8 cellular contexts compared by ENCODE assay signal in genomic region chr10:63520463-63521388, GRCh38. TPM values are rescaled to one million over a fixed set of nuclear protein-coding genes. Genes with fewer than 3 reads are reported as not detected.
DNase-seq lines count a peak whose midpoint lies in the region; ATAC-seq and TF ChIP-seq lines count a peak whose summit lies in the region.

No MANE protein-coding gene starts in this region.

- H3K27ac ChIP-seq in ectodermal cell (ENCODE audit: insufficient read depth, low read depth, low read length, poor library complexity, severe bottlenecking): peak overlapping the region; percentile 76

- H3K27me3 ChIP-seq in ectodermal cell (ENCODE audit: control insufficient read depth, insufficient read depth, low read length, poor library complexity, severe bottlenecking): no peaks in the 10 kb centered on the region

- no peaks in the 10 kb centered on the region for H3K36me3 ChIP-seq in ectodermal cell (ENCODE audit: control insufficient read depth, insufficient read depth, low read length)

- H3K4me1 Mint-ChIP-seq in activated CD4-positive, alpha-beta T cell treated with anti-CD3 and anti-CD28 coated beads, Interleukin-2, amount 10 ng/mL, durations not matched to agents 24 days and 14 days: peaks cover 54% of the 10 kb centered on the region
- peaks cover 31% of the 10 kb centered on the region for H3K4me1 Mint-ChIP-seq in memory B cell

- H3K27me3 Mint-ChIP-seq in activated CD4-positive, alpha-beta T cell treated with anti-CD3 and anti-CD28 coated beads, Interleukin-2, amount 10 ng/mL, durations not matched to agents 24 days and 14 days: no peaks in the 10 kb centered on the region
- H3K27me3 Mint-ChIP-seq in memory B cell: no peaks in the 10 kb centered on the region

- in situ Hi-C loops in ACHN (cut with HindIII; ENCODE audit: low pct_ligation_motif_present, low pct_unique_long_range_greater_than_20kb, low sequenced_read_pairs): no loop called here

- TF ChIP-seq POLR2A in GM18505 (IDR thresholded peaks at IDR 0.05; ENCODE audit: borderline replicate concordance, extremely low read depth, insufficient read depth, insufficient read length): peak; percentile 49

- peaks cover 22% of the 10 kb centered on the region for H3K36me3 Mint-ChIP-seq in activated CD4-positive, alpha-beta T cell treated with anti-CD3 and anti-CD28 coated beads, Interleukin-2, amount 10 ng/mL, durations not matched to agents 24 days and 14 days (ENCODE audit: low read depth)
- H3K36me3 Mint-ChIP-seq in memory B cell: no peaks in the 10 kb centered on the region

- WGBS in ectodermal cell, 2 experiments: 6% methylated on average over 45 to 46 of the region's 46 CpGs

- intact Hi-C loops in activated CD4-positive, alpha-beta T cell treated with anti-CD3 and anti-CD28 coated beads, Interleukin-2, amount 10 ng/mL, durations not matched to agents 24 days and 14 days (cut with micrococcal nuclease): loop anchor here (1.0 to 5.0 kb wide), 3 partner anchors 251 to 348 kb away; no protein-coding TSS in a partner anchor

- H3K4me1 ChIP-seq in ectodermal cell (ENCODE audit: control insufficient read depth, insufficient read depth, low read length): peaks cover 7% of the 10 kb centered on the region

- DNase-seq in ACHN (peak; percentile 79), NCI-H226 (peak; percentile 58), memory B cell (ENCODE audit: low spot score in 2 of 2) (peak in 1 of 2 donors; percentile 43)
- peak; percentile 86 for DNase-seq in activated CD4-positive, alpha-beta T cell treated with anti-CD3 and anti-CD28 coated beads, Interleukin-2, amount 10 ng/mL, durations not matched to agents 24 days and 14 days
- peak; percentile 4 for DNase-seq in stimulated activated CD8-positive, alpha-beta memory T cell treated with anti-CD3 and anti-CD28 coated beads, Interleukin-7, amount 100 ng/mL, for 24 hours (ENCODE audit: low read depth)

- peak overlapping the region; percentile 92 for H3K27ac Mint-ChIP-seq in activated CD4-positive, alpha-beta T cell treated with anti-CD3 and anti-CD28 coated beads, Interleukin-2, amount 10 ng/mL, durations not matched to agents 24 days and 14 days
- peak overlapping the region; percentile 89 for H3K27ac Mint-ChIP-seq in memory B cell

- peak overlapping the region; percentile 62 for H3K4me3 ChIP-seq in ectodermal cell (ENCODE audit: insufficient read depth, low read depth, low read length)

- no peaks in the 10 kb centered on the region for H3K9me3 ChIP-seq in ectodermal cell (ENCODE audit: control insufficient read depth, low read length)

- peaks cover 4% of the 10 kb centered on the region for H3K9me3 Mint-ChIP-seq in activated CD4-positive, alpha-beta T cell treated with anti-CD3 and anti-CD28 coated beads, Interleukin-2, amount 10 ng/mL, durations not matched to agents 24 days and 14 days
- H3K9me3 Mint-ChIP-seq in memory B cell: no peaks in the 10 kb centered on the region

- peak; percentile 64 for ATAC-seq in GM18505 (IDR thresholded peaks at IDR 0.05; ENCODE audit: unreplicated experiment)
- peak; percentile 55 for ATAC-seq in HG02884 (IDR thresholded peaks at IDR 0.05; ENCODE audit: unreplicated experiment)
- ATAC-seq in memory B cell (ENCODE audit: low read depth): peak; percentile 73

- peak overlapping the region; percentile 91 for H3K4me3 Mint-ChIP-seq in activated CD4-positive, alpha-beta T cell treated with anti-CD3 and anti-CD28 coated beads, Interleukin-2, amount 10 ng/mL, durations not matched to agents 24 days and 14 days
- H3K4me3 Mint-ChIP-seq in memory B cell: peak overlapping the region; percentile 84

RNA-seq across cellular contexts. Expression of gene REEP3, which starts 0.5 kb away (rescaled TPM):
- total RNA-seq in activated CD4-positive, alpha-beta T cell treated with anti-CD3 and anti-CD28 coated beads, Interleukin-2, amount 10 ng/mL, durations not matched to agents 24 days and 14 days: 22.5 and 23.6 TPM in 2 replicates
- 23.8 TPM for polyA plus RNA-seq in ectodermal cell (2013, experiment 1 of 4)
- 26.3 TPM for polyA plus RNA-seq in ectodermal cell (2013, experiment 2 of 4)
- 23.7 TPM for polyA plus RNA-seq in ectodermal cell (2013, experiment 3 of 4)
- 27.0 TPM for polyA plus RNA-seq in ectodermal cell (2013, experiment 4 of 4)

RNA-seq across cellular contexts. Expression of gene JMJD1C, which starts 54.9 kb away (rescaled TPM):
- total RNA-seq in activated CD4-positive, alpha-beta T cell treated with anti-CD3 and anti-CD28 coated beads, Interleukin-2, amount 10 ng/mL, durations not matched to agents 24 days and 14 days: 41.7 and 42.0 TPM in 2 replicates
- polyA plus RNA-seq in ectodermal cell (2013, experiment 1 of 4): 65.9 TPM
- polyA plus RNA-seq in ectodermal cell (2013, experiment 2 of 4): 78.3 TPM
- polyA plus RNA-seq in ectodermal cell (2013, experiment 3 of 4): 51.9 TPM
- polyA plus RNA-seq in ectodermal cell (2013, experiment 4 of 4): 61.6 TPM
